ENCODE assay signal across 18 cellular contexts in the genomic region with DNA sequence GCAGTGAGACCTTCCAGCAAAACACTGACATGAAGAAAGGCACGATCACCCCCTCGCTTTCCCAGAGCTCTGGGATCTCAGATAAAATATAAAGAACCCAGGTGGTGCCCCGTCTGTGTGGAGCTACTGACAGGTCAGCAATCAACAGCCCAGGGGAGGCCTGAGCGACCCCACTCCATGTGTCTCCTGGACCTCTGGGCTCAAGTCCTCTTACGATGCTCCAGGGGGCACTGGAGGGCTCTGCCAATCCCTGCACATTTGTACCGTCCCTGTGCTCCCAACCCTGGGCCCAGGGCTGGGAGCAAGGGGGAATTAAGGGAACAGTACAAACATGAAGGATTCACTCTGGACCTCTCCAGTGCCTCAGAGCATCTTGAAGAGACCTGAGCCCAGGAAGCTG.
DNase-seq lines count a peak whose midpoint lies in the region; ATAC-seq and TF ChIP-seq lines count a peak whose summit lies in the region.
"Had no signal": no experiment of that assay in that cellular context is flagged by ENCODE, and none has a peak within 500 bp of the region (broad histone marks: within the 10 kb centered on the region; RNA-seq: fewer than 3 reads in every experiment).

No MANE protein-coding gene starts in this region.

- H3K9me3 ChIP-seq in tibial artery = no peaks in the 10 kb centered on the region

- H3K27me3 ChIP-seq in tibial artery = no peaks in the 10 kb centered on the region

- TF ChIP-seq CTCF in tibial artery (IDR thresholded peaks at IDR 0.05) = no peak

- no peaks in the 10 kb centered on the region for H3K36me3 ChIP-seq in tibial artery

- intact Hi-C loops in tibial artery (cut with DNase I; ENCODE audit: low total_unique reads) = no loop called here

- no peak for ATAC-seq in GM21367 (IDR thresholded peaks at IDR 0.05; ENCODE audit: unreplicated experiment)
- ATAC-seq: natural killer cell; Right ventricle myocardium inferior; stimulated activated naive B cell treated with anti-CD40 and anti-IgM and Interleukin-4, amounts not matched to agents 10 μg/mL and 1 μg/mL and 100 μg/mL, for 72 hours had no signal

- no peak overlapping the region for H3K27ac ChIP-seq in tibial artery
- H3K27ac ChIP-seq: C4-2B, foreskin keratinocyte, parathyroid adenoma had no signal

- H3K4me3 ChIP-seq in tibial artery = no peak overlapping the region

- DNase-seq in NCI-H748 (lab: John Stamatoyannopoulos, UW; ENCODE audit: unreplicated experiment) (peak; percentile 47), NCI-H748 treated with DMSO at 0.1 percent for 48 hours (lab: John Stamatoyannopoulos, UW) (no peak), NCI-H69 (lab: John Stamatoyannopoulos, UW) (peak; percentile 78), iPS-NIHi11 (ENCODE audit: low spot score) (peak; percentile 56), tibial artery (no peak)
- DNase-seq: activated gamma-delta T cell; amniotic stem cell; foreskin keratinocyte; GF-D8; hypothalamus; natural killer cell; NCI-H1436 treated with DMSO at 0.1 percent for 48 hours; NCI-H446 treated with DMSO at 0.1 percent for 48 hours; stimulated activated naive B cell treated with anti-CD40 and anti-IgM and Interleukin-4, amounts not matched to agents 10 μg/mL and 1 μg/mL and 100 μg/mL, for 72 hours had no signal

- no peaks in the 10 kb centered on the region for H3K4me1 ChIP-seq in tibial artery
- H3K4me1 ChIP-seq: foreskin keratinocyte, parathyroid adenoma had no signal

Comparison
In these comparisons a context has a peak if more than half of its experiments do, and no peak if none do; other contexts are left out.
1. DNase-seq: peak in NCI-H748 (single experiment), NCI-H69 (single experiment) and iPS-NIHi11 (single experiment); none in NCI-H748 treated with DMSO at 0.1 percent for 48 hours (single experiment) and tibial artery (0 of 2).